ENCODE assay signal across 8 cellular contexts in the genomic region with DNA sequence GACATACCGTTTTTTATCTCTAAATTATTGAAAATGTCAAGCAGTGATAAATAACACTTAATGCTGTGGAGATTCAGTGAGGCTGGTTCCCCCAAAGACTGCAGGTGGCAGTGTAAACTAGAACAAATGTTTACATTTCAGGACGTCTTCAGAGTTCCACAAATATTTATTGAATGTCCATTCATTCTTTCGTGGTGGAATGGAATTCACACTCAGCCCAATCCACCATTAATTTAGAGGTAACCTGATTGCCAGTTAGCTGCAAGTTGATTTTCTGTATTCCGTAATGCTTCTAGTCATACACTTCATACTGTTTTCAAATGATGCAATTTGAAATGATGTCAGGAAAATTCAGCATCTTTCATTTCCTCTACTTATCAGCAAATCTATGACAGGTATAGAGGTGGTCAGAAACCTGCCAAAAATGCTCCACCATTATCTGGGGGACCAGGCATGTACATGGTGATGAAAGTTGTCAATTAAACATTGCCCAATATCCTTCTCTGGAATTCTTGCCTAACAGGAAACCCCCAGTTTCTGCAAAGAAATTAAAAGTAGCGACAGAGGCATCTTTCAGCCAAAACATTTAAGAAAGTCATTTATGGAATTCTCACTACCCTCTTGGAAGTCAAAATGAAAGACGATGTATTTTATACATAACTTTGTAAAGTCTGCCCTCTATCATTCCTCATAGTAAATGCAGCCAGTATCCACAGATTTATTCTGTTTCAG.
DNase-seq lines count a peak whose midpoint lies in the region; ATAC-seq and TF ChIP-seq lines count a peak whose summit lies in the region.

No MANE protein-coding gene starts in this region.

- no peaks in the 10 kb centered on the region for H3K79me2 ChIP-seq in mesendoderm (ENCODE audit: control insufficient read depth, insufficient read depth, low read length)

- H3K4me2 ChIP-seq in mesendoderm (ENCODE audit: low read length), result no peak overlapping the region

- H3K9ac ChIP-seq in mesendoderm (ENCODE audit: low read length), result no peak overlapping the region

- H3K27ac Mint-ChIP-seq in CD8-positive, alpha-beta T cell, result no peak overlapping the region

- no CpG with 5 or more reads among the region's 6 CpGs for WGBS in mesendoderm (ENCODE audit: extremely low coverage, insufficient coverage, low lambda C conversion rate)

- no peaks in the 10 kb centered on the region for H3K27me3 ChIP-seq in CD8-positive, alpha-beta T cell (ENCODE audit: insufficient read depth, low read length)
- H3K27me3 ChIP-seq in mesendoderm (ENCODE audit: insufficient read depth, low read length, poor library complexity), result no peaks in the 10 kb centered on the region

- no peak overlapping the region for H3K27ac ChIP-seq in CD8-positive, alpha-beta T cell (ENCODE audit: low read depth, low read length)
- H3K27ac ChIP-seq in mesendoderm (ENCODE audit: low read depth, low read length), result no peak overlapping the region

- no peaks in the 10 kb centered on the region for H3K79me1 ChIP-seq in mesendoderm (ENCODE audit: low read length)

- no peak overlapping the region for H3K18ac ChIP-seq in mesendoderm (ENCODE audit: low read length)

- H3K23ac ChIP-seq in mesendoderm (ENCODE audit: low read length), result no peak overlapping the region

- H2BK15ac ChIP-seq in mesendoderm (replicated peaks; ENCODE audit: low read depth), result no peak overlapping the region

- intact Hi-C loops in CD8-positive, alpha-beta T cell (cut with DNase I, micrococcal nuclease), result loop anchor here (1.0 to 2.0 kb wide), 7 partner anchors 56 to 852 kb away; no protein-coding TSS in a partner anchor

- H3K36me3 Mint-ChIP-seq in CD8-positive, alpha-beta T cell, result no peaks in the 10 kb centered on the region

- no peak for DNase-seq in CD8-positive, alpha-beta T cell
- DNase-seq in NCI-H446 (lab: John Stamatoyannopoulos, UW) (peak; percentile 10 to 35), cerebellar cortex (ENCODE audit: low spot score) (peak; percentile 25), mesendoderm (peak; percentile 32)

- H3K36me3 ChIP-seq in CD8-positive, alpha-beta T cell (ENCODE audit: insufficient read depth, low read length), result no peaks in the 10 kb centered on the region
- no peaks in the 10 kb centered on the region for H3K36me3 ChIP-seq in mesendoderm (ENCODE audit: control insufficient read depth, insufficient read depth, low read length)

- no peak overlapping the region for H2BK120ac ChIP-seq in mesendoderm (ENCODE audit: low read depth, low read length)

- H4K5ac ChIP-seq in mesendoderm (ENCODE audit: low read length), result no peak overlapping the region

- no peak overlapping the region for H4K8ac ChIP-seq in mesendoderm (ENCODE audit: low read depth, low read length)

- no peaks in the 10 kb centered on the region for H3K9me3 ChIP-seq in CD8-positive, alpha-beta T cell (ENCODE audit: low read length)

- H3K27me3 Mint-ChIP-seq in CD8-positive, alpha-beta T cell (ENCODE audit: low read depth), result peaks cover 19% of the 10 kb centered on the region

- H3K56ac ChIP-seq in mesendoderm (ENCODE audit: low read length), result no peak overlapping the region

- CTCF ChIA-PET in CD8-positive, alpha-beta T cell (lab: Charles Lee), result interaction anchor here (0.7 to 2.3 kb wide), 11 partner anchors 13 to 168 kb away, joined by 3 to 20 read pairs (median 4); no protein-coding TSS in a partner anchor

- H3K4me3 ChIP-seq in CD8-positive, alpha-beta T cell (ENCODE audit: low read depth, low read length), result no peak overlapping the region
- no peak overlapping the region for H3K4me3 ChIP-seq in mesendoderm (ENCODE audit: low read length)

- POLR2A ChIA-PET in CD8-positive, alpha-beta T cell (lab: Charles Lee), result interaction anchor here (0.7 kb wide), 1 partner anchor 167 kb away, joined by 3 read pairs; no protein-coding TSS in a partner anchor

- no peak overlapping the region for H2BK5ac ChIP-seq in mesendoderm (ENCODE audit: low read length)

- H2AK5ac ChIP-seq in mesendoderm (ENCODE audit: low read length), result no peak overlapping the region

- H3K4ac ChIP-seq in mesendoderm (ENCODE audit: low read depth, low read length), result no peak overlapping the region

- peaks cover 6% of the 10 kb centered on the region for H3K4me1 Mint-ChIP-seq in CD8-positive, alpha-beta T cell (ENCODE audit: low read depth)

- ATAC-seq in CD8-positive, alpha-beta T cell, result no peak
- ATAC-seq in GM18867 (IDR thresholded peaks at IDR 0.05; ENCODE audit: unreplicated experiment) (peak; percentile 53), HG03196 (IDR thresholded peaks at IDR 0.05; ENCODE audit: unreplicated experiment) (no peak), HG03432 (IDR thresholded peaks at IDR 0.05; ENCODE audit: unreplicated experiment) (no peak), HG03135 (IDR thresholded peaks at IDR 0.05; ENCODE audit: unreplicated experiment) (no peak)

- H3K4me1 ChIP-seq in CD8-positive, alpha-beta T cell (ENCODE audit: insufficient read depth, low read length), result peaks cover 4% of the 10 kb centered on the region
- no peaks in the 10 kb centered on the region for H3K4me1 ChIP-seq in mesendoderm (ENCODE audit: control insufficient read depth, low read depth, low read length)

- peaks cover 9% of the 10 kb centered on the region for H3K9me3 Mint-ChIP-seq in CD8-positive, alpha-beta T cell

- TF ChIP-seq CTCF in CD8-positive, alpha-beta T cell (IDR thresholded peaks at IDR 0.05), result peak; percentile 36

- H3K4me3 Mint-ChIP-seq in CD8-positive, alpha-beta T cell, result no peak overlapping the region

Comparison
In these comparisons a context has a peak if more than half of its experiments do, and no peak if none do; other contexts are left out.
1. DNase-seq: peak in NCI-H446 (2 of 2), cerebellar cortex (single experiment) and mesendoderm (single experiment); none in CD8-positive, alpha-beta T cell (0 of 7).